In the genomic region with DNA sequence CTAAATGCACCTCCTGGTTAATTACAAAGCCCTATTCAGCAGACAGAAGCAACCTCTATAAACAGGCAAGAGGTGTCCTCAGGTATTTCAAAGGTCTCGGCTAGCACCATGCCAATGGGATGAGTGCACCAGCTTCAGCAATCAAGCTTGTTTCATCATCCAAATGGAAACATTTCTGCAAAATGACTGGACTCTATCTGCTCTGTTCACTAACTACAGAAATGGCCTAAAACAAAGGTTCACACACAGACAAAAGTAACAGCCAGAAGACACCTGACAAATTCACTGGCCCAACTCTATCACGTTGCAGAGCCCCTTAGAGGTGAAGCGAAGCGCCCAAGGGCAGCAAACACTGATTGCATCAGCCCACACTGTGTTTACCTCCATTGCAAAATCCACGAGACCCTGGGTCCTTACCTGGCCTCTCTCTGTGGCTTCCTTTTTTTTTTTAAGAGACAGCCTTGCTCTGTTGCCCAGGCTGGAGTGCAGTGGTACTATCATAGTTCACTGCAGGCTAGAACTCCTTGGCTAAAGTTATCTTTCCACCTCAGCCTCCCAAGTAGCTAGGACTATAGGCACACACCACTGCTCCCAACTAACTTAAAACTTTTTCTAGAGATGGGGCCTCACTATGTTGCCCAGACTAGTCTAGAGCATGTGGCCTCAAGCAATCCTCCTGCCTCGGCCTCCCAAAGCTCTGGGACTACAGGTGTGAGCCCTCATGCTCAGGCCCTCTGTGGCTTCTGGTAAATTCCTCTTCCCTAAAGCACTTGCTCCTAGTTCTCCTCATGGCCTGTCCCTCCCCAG, we compare ENCODE assay signal across 8 cellular contexts. TPM values are rescaled to one million over a fixed set of nuclear protein-coding genes. Genes with fewer than 3 reads are reported as not detected.
DNase-seq lines count a peak whose midpoint lies in the region; ATAC-seq and TF ChIP-seq lines count a peak whose summit lies in the region.

No MANE protein-coding gene starts in this region.

- H3K4me1 ChIP-seq in RWPE2 (ENCODE audit: insufficient read depth, poor library complexity, severe bottlenecking) (peaks cover 52% of the 10 kb centered on the region), thymus (ENCODE audit: control insufficient read depth, insufficient read depth, low read length) (peaks cover 30% of the 10 kb centered on the region)

- H3K9me3 ChIP-seq in RWPE2 (ENCODE audit: severe bottlenecking) (no peaks in the 10 kb centered on the region), thymus (ENCODE audit: control insufficient read depth) (no peaks in the 10 kb centered on the region)

- peak; percentile 85 for ATAC-seq in RWPE2 (ENCODE audit: low read depth)
- no peak for ATAC-seq in GM21619 (IDR thresholded peaks at IDR 0.05; ENCODE audit: unreplicated experiment)

- CTCF ChIA-PET in activated naive CD4-positive, alpha-beta T cell treated with anti-CD3 and anti-CD28 coated beads for 36 hours (lab: Charles Lee) = interaction anchor here (1.3 to 8.6 kb wide), 4 partner anchors 8 to 81 kb away, joined by 4 to 184 read pairs (median 11); a partner anchor contains a TSS

- 91% methylated on average over 6 of the region's 6 CpGs for WGBS in thymus

- H3K27ac Mint-ChIP-seq in activated naive CD4-positive, alpha-beta T cell treated with anti-CD3 and anti-CD28 coated beads for 36 hours = peak overlapping the region; percentile 97

- H3K36me3 Mint-ChIP-seq in activated naive CD4-positive, alpha-beta T cell treated with anti-CD3 and anti-CD28 coated beads for 36 hours (ENCODE audit: low read depth) = peaks cover 2% of the 10 kb centered on the region

- intact Hi-C loops in activated naive CD4-positive, alpha-beta T cell treated with anti-CD3 and anti-CD28 coated beads for 36 hours (cut with micrococcal nuclease) = loop anchor here (1.0 to 5.0 kb wide), 3 partner anchors 9 to 1568 kb away; a partner anchor contains a TSS

- peak overlapping the region; percentile 88 for H3K27ac ChIP-seq in RWPE2 (ENCODE audit: poor library complexity, severe bottlenecking)
- peak overlapping the region; percentile 31 for H3K27ac ChIP-seq in thymus (ENCODE audit: low read depth)

- no peak for TF ChIP-seq CTCF in RWPE2 (IDR thresholded peaks at IDR 0.05; ENCODE audit: poor library complexity, severe bottlenecking)
- TF ChIP-seq CTCF in epithelial cell of proximal tubule (conservative IDR thresholded peaks at IDR 0.05; ENCODE audit: low read depth, low read length) = no peak
- TF ChIP-seq CTCF in GM10266 (IDR thresholded peaks at IDR 0.05; ENCODE audit: control insufficient read depth, insufficient read depth, low read depth, missing control alignments) = no peak

- no peaks in the 10 kb centered on the region for H3K27me3 Mint-ChIP-seq in activated naive CD4-positive, alpha-beta T cell treated with anti-CD3 and anti-CD28 coated beads for 36 hours (ENCODE audit: low read depth)

- peaks cover 74% of the 10 kb centered on the region for H3K4me1 Mint-ChIP-seq in activated naive CD4-positive, alpha-beta T cell treated with anti-CD3 and anti-CD28 coated beads for 36 hours (ENCODE audit: low read depth)

- H3K36me3 ChIP-seq in RWPE2 (ENCODE audit: low read depth) = peaks cover 9% of the 10 kb centered on the region
- peaks cover 4% of the 10 kb centered on the region for H3K36me3 ChIP-seq in thymus (ENCODE audit: control insufficient read depth, insufficient read depth)

- DNase-seq in activated naive CD4-positive, alpha-beta T cell treated with anti-CD3 and anti-CD28 coated beads for 36 hours = no peak
- DNase-seq in activated naive CD4-positive, alpha-beta T cell (lab: John Stamatoyannopoulos, UW) = no peak
- DNase-seq in RWPE2 (ENCODE audit: low spot score) = no peak
- DNase-seq in epithelial cell of proximal tubule (ENCODE audit: low read depth) = peak; percentile 56
- DNase-seq in COLO668 (lab: John Stamatoyannopoulos, UW; ENCODE audit: unreplicated experiment) = no peak
- DNase-seq in GM10266 (ENCODE audit: extremely low spot score) = no peak

- no peak overlapping the region for H3K4me3 Mint-ChIP-seq in activated naive CD4-positive, alpha-beta T cell treated with anti-CD3 and anti-CD28 coated beads for 36 hours

- no peaks in the 10 kb centered on the region for H3K9me3 Mint-ChIP-seq in activated naive CD4-positive, alpha-beta T cell treated with anti-CD3 and anti-CD28 coated beads for 36 hours

- H3K27me3 ChIP-seq in RWPE2 (ENCODE audit: insufficient read depth, poor library complexity, severe bottlenecking) (no peaks in the 10 kb centered on the region), thymus (ENCODE audit: control insufficient read depth, insufficient read depth) (no peaks in the 10 kb centered on the region)

- no peak overlapping the region for H3K4me3 ChIP-seq in RWPE2 (ENCODE audit: severe bottlenecking)
- H3K4me3 ChIP-seq in epithelial cell of proximal tubule (ENCODE audit: low read depth, low read length) = no peak overlapping the region
- no peak overlapping the region for H3K4me3 ChIP-seq in thymus (ENCODE audit: low read length)

RNA-seq across cellular contexts. Expression of a gene that starts 8.5 kb away (rescaled TPM):
- total RNA-seq in activated naive CD4-positive, alpha-beta T cell treated with anti-CD3 and anti-CD28 coated beads for 36 hours = 10 to 100 TPM; 21.6 to 22.8 TPM
- total RNA-seq in epithelial cell of proximal tubule = 0.07 TPM in 1 of 2 replicates, not detected in the other
- polyA plus RNA-seq in thymus = 1.7 TPM

RNA-seq across cellular contexts. Expression of a gene that starts 9.9 kb away (rescaled TPM):
- 10 to 100 TPM; 34.2 to 34.6 TPM for total RNA-seq in activated naive CD4-positive, alpha-beta T cell treated with anti-CD3 and anti-CD28 coated beads for 36 hours
- total RNA-seq in epithelial cell of proximal tubule = 51.4 and 94.1 TPM in 2 replicates
- polyA plus RNA-seq in thymus = 44.2 TPM

Comparison
In these comparisons a context has a peak if more than half of its experiments do, and no peak if none do; other contexts are left out.
1. RNA of a gene that starts 8.5 kb away (total RNA-seq): 21.6 to 22.8 TPM in activated naive CD4-positive, alpha-beta T cell treated with anti-CD3 and anti-CD28 coated beads for 36 hours; 0.07 TPM in epithelial cell of proximal tubule; every median in the first group is over 10 times any median in the second.